ENCODE assay signal across 12 cellular contexts in the genomic region with DNA sequence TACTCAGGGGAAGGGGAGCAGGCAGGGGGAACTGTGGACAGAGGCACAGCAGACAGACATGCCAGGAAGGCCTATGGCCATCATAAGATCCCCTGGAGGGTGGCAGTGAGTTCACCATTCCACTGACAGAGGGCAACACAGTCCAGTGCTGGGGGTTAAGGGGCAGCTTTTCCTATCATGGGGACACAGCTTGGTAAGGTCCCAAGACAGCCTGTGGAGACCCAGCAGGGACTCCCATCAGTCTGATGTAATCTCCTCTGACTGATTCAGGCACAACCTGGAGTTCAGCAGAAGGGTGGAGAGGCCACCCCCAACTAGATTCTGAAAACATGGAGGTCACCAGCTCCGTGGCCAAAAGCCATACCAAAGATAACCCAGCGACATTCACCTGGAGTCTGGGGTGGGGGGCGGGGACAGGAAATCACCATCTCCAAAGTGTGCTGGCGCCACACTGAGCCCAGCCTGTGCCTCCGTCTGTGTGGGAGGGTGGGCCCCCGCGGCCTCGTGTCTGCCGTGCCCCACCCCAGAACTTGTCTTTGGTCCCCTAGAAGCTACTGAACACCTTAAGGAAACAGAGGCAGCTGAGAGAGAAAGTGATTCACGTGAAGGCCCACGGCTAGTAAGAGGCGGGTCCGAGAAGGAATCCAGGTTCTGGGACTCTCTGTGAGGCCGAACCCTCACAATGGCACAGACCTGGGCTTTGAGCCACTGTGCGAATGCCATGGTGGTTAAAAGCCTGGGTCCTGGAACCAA. TPM values are rescaled to one million over a fixed set of nuclear protein-coding genes. Genes with fewer than 3 reads are reported as not detected.
DNase-seq lines count a peak whose midpoint lies in the region; ATAC-seq and TF ChIP-seq lines count a peak whose summit lies in the region.
"Had no signal": no experiment of that assay in that cellular context is flagged by ENCODE, and none has a peak within 500 bp of the region (broad histone marks: within the 10 kb centered on the region; RNA-seq: fewer than 3 reads in every experiment).

No MANE protein-coding gene starts in this region.

- H3K9me3 Mint-ChIP-seq in CD4-positive, alpha-beta memory T cell: no peaks in the 10 kb centered on the region
- H3K9me3 Mint-ChIP-seq in T-helper 2 cell treated with Interferon-gamma antibody and Interleukin-4, amounts not matched to agents 5 μg/mL and 100 μg/mL, for 36 hours: no peaks in the 10 kb centered on the region
- no peaks in the 10 kb centered on the region for H3K9me3 Mint-ChIP-seq in activated naive CD8-positive, alpha-beta T cell (ENCODE audit: low read depth)
- H3K9me3 Mint-ChIP-seq in GM23338: no peaks in the 10 kb centered on the region; the same call in 2 of the 3 replicates

- H3K27ac Mint-ChIP-seq in CD4-positive, alpha-beta memory T cell: peak overlapping the region; percentile 87 to 96 (median 93)
- H3K27ac Mint-ChIP-seq in T-helper 2 cell treated with Interferon-gamma antibody and Interleukin-4, amounts not matched to agents 5 μg/mL and 100 μg/mL, for 36 hours: peak overlapping the region; percentile 96
- peak overlapping the region; percentile 94 for H3K27ac Mint-ChIP-seq in activated naive CD8-positive, alpha-beta T cell
- H3K27ac Mint-ChIP-seq in GM23338: no peak overlapping the region; the same call in 1 of the 2 replicates

- peak overlapping the region; percentile 82 to 90 (median 87) for H3K4me3 Mint-ChIP-seq in CD4-positive, alpha-beta memory T cell
- peak overlapping the region; percentile 87 for H3K4me3 Mint-ChIP-seq in T-helper 2 cell treated with Interferon-gamma antibody and Interleukin-4, amounts not matched to agents 5 μg/mL and 100 μg/mL, for 36 hours
- H3K4me3 Mint-ChIP-seq in activated naive CD8-positive, alpha-beta T cell: peak overlapping the region; percentile 87
- no peak overlapping the region; the same call in 2 of the 3 replicates for H3K4me3 Mint-ChIP-seq in GM23338

- peak overlapping the region; percentile 14 to 57 for H3K4me3 ChIP-seq in CD4-positive, alpha-beta memory T cell (ENCODE audit: low read length in 2 of 2)
- H3K4me3 ChIP-seq in spleen (peak overlapping the region in 1 of 8 donors; percentile 48), HAP-1 (no peak overlapping the region), GM23338 (no peak overlapping the region)

- H3K36me3 ChIP-seq in CD4-positive, alpha-beta memory T cell (ENCODE audit: insufficient read depth, low read length): peaks cover 21% of the 10 kb centered on the region
- peaks cover 0 to 57% (median 16%) of the 10 kb centered on the region in 6 donors for H3K36me3 ChIP-seq in spleen
- no peaks in the 10 kb centered on the region; the same call in 1 of the 2 replicates for H3K36me3 ChIP-seq in HAP-1 (replicated peaks)
- no peaks in the 10 kb centered on the region for H3K36me3 ChIP-seq in GM23338 (ENCODE audit: insufficient read depth)

- POLR2A ChIA-PET in CD4-positive, alpha-beta memory T cell (lab: Charles Lee; ENCODE audit: partially characterized antibody): interaction anchor here (0.6 to 5.5 kb wide), 14 partner anchors 10 to 337 kb away, joined by 3 to 49 read pairs (median 6); no protein-coding TSS in a partner anchor

- peaks cover 83% of the 10 kb centered on the region for H3K4me1 ChIP-seq in CD4-positive, alpha-beta memory T cell (ENCODE audit: insufficient read depth, low read length)
- peaks cover 36 to 99% (median 60%) of the 10 kb centered on the region in 6 donors for H3K4me1 ChIP-seq in spleen
- H3K4me1 ChIP-seq in HAP-1: peaks cover 5% of the 10 kb centered on the region; the same call in 1 of the 2 replicates
- H3K4me1 ChIP-seq in GM23338 (ENCODE audit: insufficient read depth): peaks cover 45% of the 10 kb centered on the region

- no peaks in the 10 kb centered on the region for H3K79me2 ChIP-seq in GM23338 (replicated peaks; ENCODE audit: insufficient read depth)

- no peaks in the 10 kb centered on the region for H3K27me3 ChIP-seq in CD4-positive, alpha-beta memory T cell (ENCODE audit: insufficient read depth, low read length)
- H3K27me3 ChIP-seq in spleen (replicated peaks in 1 of 7): no peaks in the 10 kb centered on the region
- no peaks in the 10 kb centered on the region for H3K27me3 ChIP-seq in HAP-1 (ENCODE audit: low read depth)
- no peaks in the 10 kb centered on the region for H3K27me3 ChIP-seq in GM23338 (ENCODE audit: insufficient read depth)

- WGBS in spleen, 5 donors: 67 to 84% (median 77%) methylated on average over 7 to 15 of the region's 15 CpGs

- intact Hi-C loops in CD4-positive, alpha-beta memory T cell (cut with micrococcal nuclease): loop anchor here (1.0 kb wide), 1 partner anchor 36 kb away; no protein-coding TSS in a partner anchor
- intact Hi-C loops in spleen (cut with DNase I; ENCODE audit: low total_unique reads): no loop called here

- no peak for TF ChIP-seq POLR2A in spleen (IDR thresholded peaks at IDR 0.05)

- H4K20me1 ChIP-seq in GM23338 (replicated peaks; ENCODE audit: insufficient read depth): no peaks in the 10 kb centered on the region

- 0 out of 2 replicates have a peak, but pooled peaks cover 19% of the 10 kb centered on the region for H3F3A ChIP-seq in GM23338 (replicated peaks; ENCODE audit: low read depth)

- no peak for ATAC-seq in HG03439 (IDR thresholded peaks at IDR 0.05; ENCODE audit: unreplicated experiment)
- no peak for ATAC-seq in GM23338

- no peaks in the 10 kb centered on the region for H3K27me3 Mint-ChIP-seq in CD4-positive, alpha-beta memory T cell
- no peaks in the 10 kb centered on the region for H3K27me3 Mint-ChIP-seq in T-helper 2 cell treated with Interferon-gamma antibody and Interleukin-4, amounts not matched to agents 5 μg/mL and 100 μg/mL, for 36 hours (ENCODE audit: low read depth)
- H3K27me3 Mint-ChIP-seq in activated naive CD8-positive, alpha-beta T cell: no peaks in the 10 kb centered on the region
- peaks cover 12% of the 10 kb centered on the region for H3K27me3 Mint-ChIP-seq in GM23338 (ENCODE audit: insufficient read depth, low read depth, poor library complexity)

- no peak for TF ChIP-seq CTCF in spleen (IDR thresholded peaks at IDR 0.05 in 8 of 11, conservative IDR thresholded peaks at IDR 0.05 in 3 of 11)
- TF ChIP-seq CTCF in GM23338 (conservative IDR thresholded peaks at IDR 0.05; ENCODE audit: low read depth in 2 of 2): no peak

- H2AFZ ChIP-seq in GM23338: no peak overlapping the region

- peak in 2 of 5 donors; percentile 15 to 19 for DNase-seq in CD4-positive, alpha-beta memory T cell
- peak; percentile 33 for DNase-seq in T-helper 2 cell treated with Interferon-gamma antibody and Interleukin-4, amounts not matched to agents 5 μg/mL and 100 μg/mL, for 36 hours (ENCODE audit: low spot score)
- no peak for DNase-seq in spleen
- DNase-seq in HAP-1 (ENCODE audit: low spot score in 2 of 2): no peak
- DNase-seq in GM23338 (ENCODE audit: low spot score): no peak
- no peak for DNase-seq in HUDEP-2 (lab: John Stamatoyannopoulos, UW; ENCODE audit: unreplicated experiment in 76 of 76)
- DNase-seq: Calu3; dermis blood vessel endothelial cell; NK-92 treated with Interleukin-12 subunit alpha and Interleukin-12 subunit beta, amount 100 ng/mL, for 24 hours; SW 1271 had no signal

- peaks cover 7 to 20% of the 10 kb centered on the region in 2 donors for H3K36me3 Mint-ChIP-seq in CD4-positive, alpha-beta memory T cell
- H3K36me3 Mint-ChIP-seq in T-helper 2 cell treated with Interferon-gamma antibody and Interleukin-4, amounts not matched to agents 5 μg/mL and 100 μg/mL, for 36 hours (ENCODE audit: low read depth): peaks cover 26% of the 10 kb centered on the region
- H3K36me3 Mint-ChIP-seq in activated naive CD8-positive, alpha-beta T cell: peaks cover 7% of the 10 kb centered on the region
- no peaks in the 10 kb centered on the region; the same call in 2 of the 3 replicates for H3K36me3 Mint-ChIP-seq in GM23338 (ENCODE audit: low read depth)

- no peaks in the 10 kb centered on the region for H3K9me2 ChIP-seq in GM23338 (ENCODE audit: insufficient read depth)

- H3K9me3 ChIP-seq in CD4-positive, alpha-beta memory T cell (ENCODE audit: control insufficient read depth in 1 of 2, low read length in 2 of 2): no peaks in the 10 kb centered on the region
- no peaks in the 10 kb centered on the region for H3K9me3 ChIP-seq in spleen
- H3K9me3 ChIP-seq in HAP-1: no peaks in the 10 kb centered on the region

- peaks cover 34 to 88% (median 61%) of the 10 kb centered on the region in 4 donors for H3K4me1 Mint-ChIP-seq in CD4-positive, alpha-beta memory T cell
- H3K4me1 Mint-ChIP-seq in T-helper 2 cell treated with Interferon-gamma antibody and Interleukin-4, amounts not matched to agents 5 μg/mL and 100 μg/mL, for 36 hours (ENCODE audit: low read depth): peaks cover 52% of the 10 kb centered on the region
- peaks cover 72% of the 10 kb centered on the region for H3K4me1 Mint-ChIP-seq in activated naive CD8-positive, alpha-beta T cell (ENCODE audit: low read depth)
- H3K4me1 Mint-ChIP-seq in GM23338: peaks cover 65% of the 10 kb centered on the region

- peak overlapping the region; percentile 61 for H3K27ac ChIP-seq in CD4-positive, alpha-beta memory T cell (ENCODE audit: low read depth, low read length)
- peak overlapping the region in 6 of 8 donors; percentile 22 to 89 (median 83) for H3K27ac ChIP-seq in spleen
- H3K27ac ChIP-seq in GM23338 (ENCODE audit: low read depth): no peak overlapping the region

- in situ Hi-C loops in HAP-1 (cut with MboI; ENCODE audit: low sequenced_read_pairs): no loop called here

- no peak overlapping the region for H3K4me2 ChIP-seq in GM23338

- CTCF ChIA-PET in CD4-positive, alpha-beta memory T cell (lab: Charles Lee; ENCODE audit: partially characterized antibody): interaction anchor here (0.9 to 5.5 kb wide), 21 partner anchors 10 to 147 kb away, joined by 3 to 33 read pairs (median 4); no protein-coding TSS in a partner anchor

TF ChIP-seq in GM23338, 12 proteins besides CTCF, POLR2A, EP300 and RAD21 (continues in another document):
- TF ChIP-seq ETS1 (IDR thresholded peaks at IDR 0.05) (no peak), NANOG (IDR thresholded peaks at IDR 0.05; ENCODE audit: borderline replicate concordance) (no peak), EZH2phosphoT487 (IDR thresholded peaks at IDR 0.05; ENCODE audit: unreplicated experiment) (no peak), POLR2AphosphoS5 (IDR thresholded peaks at IDR 0.05; ENCODE audit: low read depth) (no peak)

RNA-seq across cellular contexts. Expression of gene DNMT3A, which starts 28.6 kb away (rescaled TPM):
- total RNA-seq in CD4-positive, alpha-beta memory T cell: 10 to 100 TPM; 62.2 to 71.6 TPM
- polyA plus RNA-seq in CD4-positive, alpha-beta memory T cell: 10 to 100 TPM in 1 of 2 donors, 1 to 10 TPM in 1; 7.5 to 14.6 TPM
- total RNA-seq in spleen: 10 to 100 TPM; 28.4 to 64.6 (median 42.0) TPM
- polyA plus RNA-seq in spleen (10 to 100 TPM in 2 of 3 donors, 1 to 10 TPM in 1; 9.0 to 17.1 (median 10.5) TPM), GM23338 (2016; fragmentation: Nextera tagmentation; extraction: Ambion mirVana) (42.9 and 47.2 TPM in 2 replicates)
- 67.2 and 80.4 TPM in 2 replicates for total RNA-seq in GM23338 (2014; rRNA removed; shearing (Covaris generic))

Comparison
In these comparisons a context has a peak if more than half of its experiments do, and no peak if none do; other contexts are left out.
1. H3K4me3 ChIP-seq: peak in CD4-positive, alpha-beta memory T cell (2 of 2); none in HAP-1 (single experiment) and GM23338 (single experiment).